In the genomic region with DNA sequence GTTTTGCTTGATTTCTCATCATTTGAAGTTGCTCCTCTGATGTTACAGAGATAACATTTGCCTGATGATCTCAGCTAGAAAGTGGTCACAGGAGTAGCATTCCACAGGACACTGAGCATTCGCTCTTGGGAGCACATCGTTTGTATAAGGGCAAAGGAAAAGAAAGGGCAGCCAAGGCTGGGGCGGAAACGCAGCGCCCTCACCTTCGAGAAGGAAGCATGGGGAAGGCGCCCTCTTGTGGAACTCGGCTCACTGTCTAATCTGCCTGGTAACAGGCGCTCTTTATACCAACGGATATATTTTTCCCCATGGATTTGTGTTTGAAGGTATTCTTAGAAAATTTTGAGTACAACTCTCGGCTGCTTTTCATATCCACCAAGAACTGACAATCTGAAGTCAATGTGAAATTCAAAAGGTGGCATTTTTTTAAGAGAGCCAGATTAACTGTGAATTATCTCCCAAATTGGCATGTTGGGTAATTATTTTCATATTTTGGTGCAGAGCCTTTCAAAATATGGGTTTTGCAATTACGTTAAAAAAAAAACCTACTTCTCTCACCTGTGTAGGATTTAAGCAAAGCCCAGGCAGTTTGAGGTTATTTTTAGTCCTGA, we compare ENCODE assay signal across 8 cellular contexts.
DNase-seq lines count a peak whose midpoint lies in the region; ATAC-seq and TF ChIP-seq lines count a peak whose summit lies in the region.

No MANE protein-coding gene starts in this region.

- TF ChIP-seq CTCF in OCI-LY1 (IDR thresholded peaks at IDR 0.05; ENCODE audit: low read length) (peak; percentile 77), esophagus squamous epithelium (IDR thresholded peaks at IDR 0.05) (peak; percentile 73 to 90 (median 78))

- H3K4me1 ChIP-seq in OCI-LY1 (ENCODE audit: insufficient read depth, low read length, severe bottlenecking) (peaks cover 12% of the 10 kb centered on the region), esophagus squamous epithelium (peaks cover 0 to 13% (median 3%) of the 10 kb centered on the region in 3 donors)

- H3K36me3 ChIP-seq in OCI-LY1 (ENCODE audit: insufficient read depth, low read length) (no peaks in the 10 kb centered on the region), esophagus squamous epithelium (no peaks in the 10 kb centered on the region)

- H3K4me1 Mint-ChIP-seq in naive thymus-derived CD8-positive, alpha-beta T cell, result peaks cover 20 to 38% (median 26%) of the 10 kb centered on the region in 4 donors
- H3K4me1 Mint-ChIP-seq in stimulated activated naive B cell treated with anti-CD40 and anti-IgM and Interleukin-4, amounts not matched to agents 10 μg/mL and 1 μg/mL and 100 μg/mL, for 72 hours, result peaks cover 10 to 19% of the 10 kb centered on the region in 2 donors

- peaks cover 0 to 6% (median 0%) of the 10 kb centered on the region in 9 donors for H3K9me3 Mint-ChIP-seq in naive thymus-derived CD8-positive, alpha-beta T cell
- peaks cover 0 to 6% of the 10 kb centered on the region in 2 donors for H3K9me3 Mint-ChIP-seq in stimulated activated naive B cell treated with anti-CD40 and anti-IgM and Interleukin-4, amounts not matched to agents 10 μg/mL and 1 μg/mL and 100 μg/mL, for 72 hours

- no peak overlapping the region for H3K4me3 ChIP-seq in OCI-LY1 (ENCODE audit: low read depth, low read length, poor library complexity, severe bottlenecking)
- H3K4me3 ChIP-seq in esophagus squamous epithelium, result no peak overlapping the region

- DNase-seq in COR-L47 (lab: John Stamatoyannopoulos, UW), result peak; percentile 45
- peak; percentile 63 for DNase-seq in HT1080 (ENCODE audit: low read depth)
- peak; percentile 74 for DNase-seq in activated T-cell treated with anti-CD3 and anti-CD28 coated beads, Interleukin-2, amount 50 U/mL, for 1 hour
- DNase-seq in esophagus squamous epithelium (lab: John Stamatoyannopoulos, UW), result peak; percentile 2
- DNase-seq in naive thymus-derived CD8-positive, alpha-beta T cell, result peak; percentile 46 to 87 (median 72)
- DNase-seq in stimulated activated naive B cell treated with anti-CD40 and anti-IgM and Interleukin-4, amounts not matched to agents 10 μg/mL and 1 μg/mL and 100 μg/mL, for 72 hours, result peak; percentile 47

- no peaks in the 10 kb centered on the region for H3K9me2 ChIP-seq in OCI-LY1 (ENCODE audit: low read depth, low read length)

- H3K27me3 ChIP-seq in OCI-LY1 (ENCODE audit: insufficient read depth, low read length), result no peaks in the 10 kb centered on the region
- no peaks in the 10 kb centered on the region for H3K27me3 ChIP-seq in esophagus squamous epithelium

- no peaks in the 10 kb centered on the region for H3F3A ChIP-seq in OCI-LY1 (ENCODE audit: insufficient read depth, low read length)

- no peaks in the 10 kb centered on the region for H3K79me2 ChIP-seq in OCI-LY1 (ENCODE audit: insufficient read depth, low read length)

- no peak for TF ChIP-seq POLR2A in esophagus squamous epithelium (IDR thresholded peaks at IDR 0.05)

- intact Hi-C loops in esophagus squamous epithelium (cut with DNase I), result loop anchor here (10.0 kb wide), 2 partner anchors 87 to 503 kb away; no protein-coding TSS in a partner anchor

- POLR2A ChIA-PET in naive thymus-derived CD8-positive, alpha-beta T cell (lab: Charles Lee), result interaction anchor here (0.6 to 3.2 kb wide), 9 partner anchors 21 to 208 kb away, joined by 3 to 12 read pairs (median 5); a partner anchor contains a TSS

- no peak overlapping the region for H3K9ac ChIP-seq in OCI-LY1 (ENCODE audit: low read length)

- peaks cover 0 to 7% (median 0%) of the 10 kb centered on the region in 3 donors for H3K36me3 Mint-ChIP-seq in naive thymus-derived CD8-positive, alpha-beta T cell
- peaks cover 0 to 3% of the 10 kb centered on the region in 2 donors for H3K36me3 Mint-ChIP-seq in stimulated activated naive B cell treated with anti-CD40 and anti-IgM and Interleukin-4, amounts not matched to agents 10 μg/mL and 1 μg/mL and 100 μg/mL, for 72 hours

- peak overlapping the region; percentile 43 to 80 (median 58) for H3K4me3 Mint-ChIP-seq in naive thymus-derived CD8-positive, alpha-beta T cell
- H3K4me3 Mint-ChIP-seq in stimulated activated naive B cell treated with anti-CD40 and anti-IgM and Interleukin-4, amounts not matched to agents 10 μg/mL and 1 μg/mL and 100 μg/mL, for 72 hours, result peak overlapping the region in 1 of 2 donors; percentile 48

- no peaks in the 10 kb centered on the region for H4K20me1 ChIP-seq in OCI-LY1 (ENCODE audit: insufficient read depth, low read length)

- 9 to 10% methylated on average over 12 of the region's 12 CpGs for WGBS in esophagus squamous epithelium, 2 donors

- no peak overlapping the region for H2AFZ ChIP-seq in OCI-LY1 (ENCODE audit: low read length)

- ATAC-seq in GM21360 (IDR thresholded peaks at IDR 0.05; ENCODE audit: unreplicated experiment), result peak; percentile 81
- peak; percentile 92 to 99 for ATAC-seq in naive thymus-derived CD8-positive, alpha-beta T cell
- ATAC-seq in stimulated activated naive B cell treated with anti-CD40 and anti-IgM and Interleukin-4, amounts not matched to agents 10 μg/mL and 1 μg/mL and 100 μg/mL, for 72 hours (replicated peaks), result peak; percentile 95

- peak overlapping the region; percentile 16; the same call in 1 of the 2 replicates for H3K4me2 ChIP-seq in OCI-LY1 (ENCODE audit: low read length)

- no peaks in the 10 kb centered on the region for H3K27me3 Mint-ChIP-seq in naive thymus-derived CD8-positive, alpha-beta T cell
- peaks cover 23 to 41% of the 10 kb centered on the region in 2 donors for H3K27me3 Mint-ChIP-seq in stimulated activated naive B cell treated with anti-CD40 and anti-IgM and Interleukin-4, amounts not matched to agents 10 μg/mL and 1 μg/mL and 100 μg/mL, for 72 hours

- H3K9me3 ChIP-seq in OCI-LY1 (ENCODE audit: low read length) (no peaks in the 10 kb centered on the region), esophagus squamous epithelium (no peaks in the 10 kb centered on the region)

- H3K27ac Mint-ChIP-seq in naive thymus-derived CD8-positive, alpha-beta T cell, result peak overlapping the region; percentile 10 to 90 (median 60)
- no peak overlapping the region for H3K27ac Mint-ChIP-seq in stimulated activated naive B cell treated with anti-CD40 and anti-IgM and Interleukin-4, amounts not matched to agents 10 μg/mL and 1 μg/mL and 100 μg/mL, for 72 hours

- H3K27ac ChIP-seq in OCI-LY1 (ENCODE audit: low read depth, low read length, poor library complexity, severe bottlenecking), result no peak overlapping the region
- H3K27ac ChIP-seq in esophagus squamous epithelium, result peak overlapping the region in 1 of 4 donors; percentile 21

Comparison
In these comparisons a context has a peak if more than half of its experiments do, and no peak if none do; other contexts are left out.
1. DNase-seq: peak in every context shown above with its lines; median percentile 74 in activated T-cell treated with anti-CD3 and anti-CD28 coated beads, Interleukin-2, amount 50 U/mL, for 1 hour; 72 in naive thymus-derived CD8-positive, alpha-beta T cell; 63 in HT1080; 47 in stimulated activated naive B cell treated with anti-CD40 and anti-IgM and Interleukin-4, amounts not matched to agents 10 μg/mL and 1 μg/mL and 100 μg/mL, for 72 hours; 45 in COR-L47; 2 in esophagus squamous epithelium.